19 cellular contexts compared by ENCODE assay signal in the genomic region with DNA sequence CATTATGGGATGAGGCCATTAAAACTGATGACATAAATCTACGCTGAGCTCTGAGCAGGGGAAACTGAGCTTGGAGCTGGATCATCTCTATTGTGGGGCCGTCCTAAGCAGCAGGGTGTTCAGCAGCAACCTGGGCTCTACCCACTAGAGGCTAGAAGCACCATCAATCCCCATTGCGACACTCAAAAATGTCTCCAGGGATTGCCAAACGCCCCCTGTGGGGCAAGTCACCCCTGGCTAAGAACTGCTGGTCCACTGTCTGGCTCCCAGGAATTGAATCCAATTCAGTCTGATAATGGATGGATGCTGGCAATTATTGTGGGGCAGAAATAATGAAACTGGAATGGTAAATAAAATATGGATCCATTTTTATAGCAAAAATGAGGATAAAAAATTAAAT. TPM values are rescaled to one million over a fixed set of nuclear protein-coding genes. Genes with fewer than 3 reads are reported as not detected.
A peak's percentile ranks its signal among the peaks of the same experiment; 100 is the strongest.
DNase-seq lines count a peak whose midpoint lies in the region; ATAC-seq and TF ChIP-seq lines count a peak whose summit lies in the region.
"Had no signal": no experiment of that assay in that cellular context is flagged by ENCODE, and none has a peak within 500 bp of the region (broad histone marks: within the 10 kb centered on the region; RNA-seq: fewer than 3 reads in every experiment).

No MANE protein-coding gene starts in this region.

- WGBS in endodermal cell (ENCODE audit: insufficient coverage in 1 of 2, insufficient read length in 1 of 2), 2 experiments = 87 to 94% methylated on average over 3 to 4 of the region's 4 CpGs

- H3K4me1 Mint-ChIP-seq in endodermal cell = peaks cover 40% of the 10 kb centered on the region
- peaks cover 0 to 3% of the 10 kb centered on the region in 2 donors for H3K4me1 Mint-ChIP-seq in effector memory CD8-positive, alpha-beta T cell (ENCODE audit: low read depth in 2 of 2)
- H3K4me1 Mint-ChIP-seq: activated CD4-positive, alpha-beta T cell treated with anti-CD3 and anti-CD28 coated beads, Interleukin-2, amount 10 ng/mL, durations not matched to agents 24 days and 14 days; CD4-positive, alpha-beta memory T cell had no signal

- H3K9ac ChIP-seq in endodermal cell (ENCODE audit: extremely low read depth, low read length, poor library complexity, severe bottlenecking) = no peak overlapping the region

- no peaks in the 10 kb centered on the region for H3K27me3 ChIP-seq in BE2C
- H3K27me3 ChIP-seq in endodermal cell (ENCODE audit: control insufficient read depth, insufficient read depth, low read length, poor library complexity, severe bottlenecking) = no peaks in the 10 kb centered on the region
- H3K27me3 ChIP-seq: colonic mucosa, hepatocyte, stomach, vagina had no signal

- peak overlapping the region; percentile 98 for H3K27ac ChIP-seq in endodermal cell (ENCODE audit: low read depth, low read length)
- H3K27ac ChIP-seq: colonic mucosa, hepatocyte had no signal

- no peak for TF ChIP-seq POLR2A in NB4 (IDR thresholded peaks at IDR 0.05; ENCODE audit: extremely low read depth, insufficient read length)

- DNase-seq in 8988T (peak; percentile 76), BE2C (no peak), NB4 (ENCODE audit: low read depth) (peak; percentile 35), endodermal cell (no peak), kidney glomerular epithelial cell (lab: John Stamatoyannopoulos, UW) (no peak), NCI-H1930 (lab: John Stamatoyannopoulos, UW) (no peak), dedifferentiated amniotic fluid mesenchymal stem cell (ENCODE audit: extremely low spot score) (no peak)
- DNase-seq in effector memory CD8-positive, alpha-beta T cell = no peak
- DNase-seq: activated CD4-positive, alpha-beta T cell treated with anti-CD3 and anti-CD28 coated beads, Interleukin-2, amount 10 ng/mL, durations not matched to agents 24 days and 14 days; activated T-cell treated with anti-CD3 and anti-CD28 coated beads, Interleukin-2, amount 50 U/mL, for 24 hours; CD4-positive, alpha-beta memory T cell; colonic mucosa; NCI-H2107; RPMI8226; stomach; T-helper 9 cell had no signal

- no peak overlapping the region for H3K4me3 ChIP-seq in BE2C (ENCODE audit: low read depth, low read length)
- no peak overlapping the region for H3K4me3 ChIP-seq in NB4 (ENCODE audit: low read depth, low read length)
- no peak overlapping the region for H3K4me3 ChIP-seq in endodermal cell (ENCODE audit: low read length)
- H3K4me3 ChIP-seq: colonic mucosa, hepatocyte, stomach, vagina had no signal

- peak; percentile 32; the same call in 1 of the 2 replicates for TF ChIP-seq CTCF in BE2C (IDR thresholded peaks at IDR 0.05; ENCODE audit: low read depth, low read length)
- TF ChIP-seq CTCF in NB4 (IDR thresholded peaks at IDR 0.05; ENCODE audit: low read depth, low read length) = no peak
- peak; percentile 39 for TF ChIP-seq CTCF in endodermal cell (conservative IDR thresholded peaks at IDR 0.05)

- H3K9me3 Mint-ChIP-seq in endodermal cell = no peaks in the 10 kb centered on the region
- H3K9me3 Mint-ChIP-seq in effector memory CD8-positive, alpha-beta T cell = no peaks in the 10 kb centered on the region
- H3K9me3 Mint-ChIP-seq: activated CD4-positive, alpha-beta T cell treated with anti-CD3 and anti-CD28 coated beads, Interleukin-2, amount 10 ng/mL, durations not matched to agents 24 days and 14 days; activated T-cell treated with anti-CD3 and anti-CD28 coated beads, Interleukin-2, amount 50 U/mL, for 24 hours; CD4-positive, alpha-beta memory T cell had no signal

- H3K4me3 Mint-ChIP-seq in endodermal cell = no peak overlapping the region
- no peak overlapping the region for H3K4me3 Mint-ChIP-seq in effector memory CD8-positive, alpha-beta T cell
- H3K4me3 Mint-ChIP-seq: activated CD4-positive, alpha-beta T cell treated with anti-CD3 and anti-CD28 coated beads, Interleukin-2, amount 10 ng/mL, durations not matched to agents 24 days and 14 days; activated T-cell treated with anti-CD3 and anti-CD28 coated beads, Interleukin-2, amount 50 U/mL, for 24 hours; CD4-positive, alpha-beta memory T cell had no signal

- H3K36me3 ChIP-seq in BE2C (no peaks in the 10 kb centered on the region), endodermal cell (ENCODE audit: control insufficient read depth, insufficient read depth, low read length) (peaks cover 39% of the 10 kb centered on the region)
- H3K36me3 ChIP-seq: colonic mucosa, stomach, vagina had no signal

- H3K9me3 ChIP-seq in BE2C = no peaks in the 10 kb centered on the region
- no peaks in the 10 kb centered on the region for H3K9me3 ChIP-seq in endodermal cell (ENCODE audit: control insufficient read depth, low read length)
- H3K9me3 ChIP-seq: colonic mucosa, stomach, vagina had no signal

- peaks cover 13% of the 10 kb centered on the region for H3K36me3 Mint-ChIP-seq in endodermal cell (ENCODE audit: low read depth)
- peaks cover 2% of the 10 kb centered on the region for H3K36me3 Mint-ChIP-seq in effector memory CD8-positive, alpha-beta T cell (ENCODE audit: insufficient read depth)
- H3K36me3 Mint-ChIP-seq: CD4-positive, alpha-beta memory T cell had no signal

- no peak for ATAC-seq in effector memory CD8-positive, alpha-beta T cell (replicated peaks)

- H3K27me3 Mint-ChIP-seq in endodermal cell (ENCODE audit: insufficient read depth) = no peaks in the 10 kb centered on the region
- peaks cover 11 to 38% of the 10 kb centered on the region in 2 donors for H3K27me3 Mint-ChIP-seq in effector memory CD8-positive, alpha-beta T cell
- H3K27me3 Mint-ChIP-seq: activated T-cell treated with anti-CD3 and anti-CD28 coated beads, Interleukin-2, amount 50 U/mL, for 24 hours; CD4-positive, alpha-beta memory T cell had no signal

- no peak overlapping the region for H3K27ac Mint-ChIP-seq in endodermal cell
- H3K27ac Mint-ChIP-seq in effector memory CD8-positive, alpha-beta T cell = no peak overlapping the region
- H3K27ac Mint-ChIP-seq: activated CD4-positive, alpha-beta T cell treated with anti-CD3 and anti-CD28 coated beads, Interleukin-2, amount 10 ng/mL, durations not matched to agents 24 days and 14 days; activated T-cell treated with anti-CD3 and anti-CD28 coated beads, Interleukin-2, amount 50 U/mL, for 24 hours; CD4-positive, alpha-beta memory T cell had no signal

- H3K4me1 ChIP-seq in BE2C = peaks cover 19% of the 10 kb centered on the region
- peaks cover 13% of the 10 kb centered on the region for H3K4me1 ChIP-seq in endodermal cell (ENCODE audit: control insufficient read depth, insufficient read depth, low read length)

RNA-seq across cellular contexts. Expression of gene PMEPA1, which starts 38.2 kb away (rescaled TPM):
- 6.3 TPM for polyA plus RNA-seq in BE2C (2012; ENCODE audit: insufficient read depth, insufficient read length, low read depth)
- 10 to 100 TPM; 18.8 to 37.4 TPM for total RNA-seq in endodermal cell
- polyA plus RNA-seq in endodermal cell (2013, experiment 1 of 2) = 56.8 TPM
- 65.5 TPM for polyA plus RNA-seq in endodermal cell (2013, experiment 2 of 2)

RNA-seq across cellular contexts. Expression of gene ZBP1, which starts 51.4 kb away (rescaled TPM):
- polyA plus RNA-seq in BE2C (2012; ENCODE audit: insufficient read depth, insufficient read length, low read depth) = not detected
- total RNA-seq in endodermal cell = not detected
- polyA plus RNA-seq in endodermal cell (2013, experiment 1 of 2) = not detected
- polyA plus RNA-seq in endodermal cell (2013, experiment 2 of 2) = not detected
- total RNA-seq: hepatocyte, osteocyte, stomach had no signal
- polyA plus RNA-seq: hepatocyte had no signal

Comparison
In these comparisons a context has a peak if more than half of its experiments do, and no peak if none do; other contexts are left out.
1. DNase-seq: peak in 8988T (single experiment) and NB4 (single experiment); none in BE2C (single experiment), endodermal cell (single experiment), kidney glomerular epithelial cell (single experiment), NCI-H1930 (0 of 2), dedifferentiated amniotic fluid mesenchymal stem cell (single experiment) and effector memory CD8-positive, alpha-beta T cell (0 of 3).